ENCODE assay signal across 8 cellular contexts in genomic region chr6:135180458-135181332, GRCh38. TPM values are rescaled to one million over a fixed set of nuclear protein-coding genes. Genes with fewer than 3 reads are reported as not detected.
DNase-seq lines count a peak whose midpoint lies in the region; ATAC-seq, FAIRE-seq and TF ChIP-seq lines count a peak whose summit lies in the region.

MYB (plus strand) TSS chr6:135181308; CDS start chr6:135181514, 206 bp downstream.

- peaks cover 8 to 14% of the 10 kb centered on the region in 2 donors for H3K4me1 ChIP-seq in kidney (ENCODE audit: control insufficient read depth in 1 of 2, insufficient read depth in 1 of 2, low read depth in 1 of 2, low read length in 2 of 2)

- H3K9me3 ChIP-seq in kidney (ENCODE audit: control insufficient read depth in 1 of 2, low read length in 2 of 2), result no peaks in the 10 kb centered on the region

- ATAC-seq in GM18909 (IDR thresholded peaks at IDR 0.05; ENCODE audit: poor library complexity, unreplicated experiment) (peak; percentile 41), HG03139 (IDR thresholded peaks at IDR 0.05; ENCODE audit: unreplicated experiment) (peak; percentile 26)

- peak within 1 kb of the TSS; percentile 60 to 66 for H3K4me3 ChIP-seq in kidney (ENCODE audit: low read length in 2 of 2)

- peak; percentile 84 for DNase-seq in AG08395 (ENCODE audit: low spot score)
- peak; percentile 84 for DNase-seq in NCI-H2196 (lab: John Stamatoyannopoulos, UW; ENCODE audit: unreplicated experiment)
- DNase-seq in UCSD-AML1 (lab: John Stamatoyannopoulos, UW; ENCODE audit: unreplicated experiment), result peak; percentile 79
- DNase-seq in MCF 10A (ENCODE audit: unreplicated experiment), result peak; percentile 62
- peak; percentile 75 for DNase-seq in kidney
- peak; percentile 68 to 69 for DNase-seq in stimulated activated CD4-positive, alpha-beta T cell treated with anti-CD3 and anti-CD28 coated beads, Interleukin-2, amount 100 ng/mL, for 48 hours

- POLR2A ChIA-PET in MCF 10A (lab: Yijun Ruan, JAX), result interaction anchor here (0.5 to 1.0 kb wide), 3 partner anchors 33 to 90 kb away, joined by 3 to 5 read pairs (median 3); no protein-coding TSS in a partner anchor

- no peak for FAIRE-seq in kidney (lab: Jason Lieb, UNC)

- H3K27me3 Mint-ChIP-seq in MCF 10A (ENCODE audit: insufficient read depth, unreplicated experiment), result no peaks in the 10 kb centered on the region

- no peaks in the 10 kb centered on the region for H3K9me3 Mint-ChIP-seq in MCF 10A (ENCODE audit: unreplicated experiment)

- H3K36me3 ChIP-seq in kidney (ENCODE audit: control insufficient read depth in 1 of 2, insufficient read depth in 2 of 2, low read length in 2 of 2), result no peaks in the 10 kb centered on the region

- peaks cover 10% of the 10 kb centered on the region for H3K4me1 Mint-ChIP-seq in MCF 10A (ENCODE audit: insufficient read depth, unreplicated experiment)

- intact Hi-C loops in MCF 10A (cut with micrococcal nuclease), result no loop called here
- intact Hi-C loops in kidney (cut with DNase I), result no loop called here

- no peak within 1 kb of the TSS for H3K9ac ChIP-seq in kidney (ENCODE audit: low read length in 2 of 2)

- CTCF ChIA-PET in MCF 10A (lab: Yijun Ruan, JAX), result interaction anchor here (0.6 to 0.7 kb wide), 2 partner anchors 10 to 17 kb away, joined by 3 read pairs; no protein-coding TSS in a partner anchor

- no peak within 1 kb of the TSS for H3K27ac Mint-ChIP-seq in MCF 10A (ENCODE audit: low read depth, unreplicated experiment)

- no peak for TF ChIP-seq CTCF in MCF 10A (IDR thresholded peaks at IDR 0.05; ENCODE audit: unreplicated experiment)
- TF ChIP-seq CTCF in kidney (IDR thresholded peaks at IDR 0.05; ENCODE audit: borderline replicate concordance, extremely low read depth, insufficient read depth), result no peak

- no TSS peak for BruUV-seq in MCF 10A (replicated peaks; lab: Mats Ljungman, UMichigan)

- H3K27ac ChIP-seq in kidney (ENCODE audit: low read depth in 2 of 2, low read length in 2 of 2), result no peak within 1 kb of the TSS

- peaks cover 6% of the 10 kb centered on the region for H3K36me3 Mint-ChIP-seq in MCF 10A (ENCODE audit: insufficient read depth, unreplicated experiment)

- peak within 1 kb of the TSS; percentile 69 for H3K4me3 Mint-ChIP-seq in MCF 10A (ENCODE audit: unreplicated experiment)

RNA-seq across cellular contexts. Expression of gene MYB, which starts in this region (rescaled TPM):
- total RNA-seq in MCF 10A (2022) (not detected in 2 replicates), kidney (1.3 TPM)
- polyA plus RNA-seq in kidney (ENCODE audit: insufficient read depth, low read depth, low replicate concordance), result not detected

Comparison
In these comparisons a context has a peak if more than half of its experiments do, and no peak if none do; other contexts are left out.
1. Peak in DNase-seq in MCF 10A; RNA of the gene not detected or under 1 TPM.